Comparison of ENCODE assay signal across 9 cellular contexts in the genomic region with DNA sequence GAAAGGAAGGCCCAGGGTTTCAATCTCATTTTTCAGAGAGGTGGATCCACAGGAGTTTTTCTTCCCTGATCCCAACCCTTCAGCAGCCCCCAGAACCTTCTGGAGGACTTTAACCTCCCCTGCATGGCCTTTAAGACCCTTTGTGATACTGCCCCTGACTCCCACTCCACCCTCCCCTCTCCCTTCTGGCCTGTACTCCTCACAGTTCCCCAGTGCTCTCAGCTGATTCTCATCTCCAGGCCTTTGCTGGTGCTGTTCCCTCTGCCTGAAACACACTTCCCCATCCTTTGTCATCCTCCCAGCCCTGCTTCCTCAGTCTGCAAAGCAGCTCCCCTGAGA. TPM values are rescaled to one million over a fixed set of nuclear protein-coding genes. Genes with fewer than 3 reads are reported as not detected.
DNase-seq lines count a peak whose midpoint lies in the region; ATAC-seq and TF ChIP-seq lines count a peak whose summit lies in the region.
"Had no signal": no experiment of that assay in that cellular context is flagged by ENCODE, and none has a peak within 500 bp of the region (broad histone marks: within the 10 kb centered on the region; RNA-seq: fewer than 3 reads in every experiment).

No MANE protein-coding gene starts in this region.

- no peaks in the 10 kb centered on the region for H4K20me1 ChIP-seq in mammary epithelial cell (ENCODE audit: insufficient read depth, low read length)

- dilution Hi-C loops in mammary epithelial cell (cut with HindIII; ENCODE audit: low sequenced_read_pairs) = no loop called here

- H3K27me3 ChIP-seq in mammary epithelial cell (ENCODE audit: insufficient read depth, low read length) (no peaks in the 10 kb centered on the region), liver (ENCODE audit: control insufficient read depth in 4 of 4, insufficient read depth in 4 of 4, low read length in 3 of 4) (no peaks in the 10 kb centered on the region), skeletal muscle tissue (ENCODE audit: control insufficient read depth in 3 of 3, insufficient read depth in 3 of 3, low read length in 3 of 3) (no peaks in the 10 kb centered on the region)

- ATAC-seq in GM18511 (IDR thresholded peaks at IDR 0.05; ENCODE audit: unreplicated experiment) = no peak

- H3K4me3 ChIP-seq in mammary epithelial cell (replicated peaks in 1 of 3; ENCODE audit: insufficient read depth in 1 of 3, low read depth in 2 of 3, low read length in 3 of 3) (no peak overlapping the region), liver (ENCODE audit: low read depth in 1 of 3, low read length in 3 of 3) (no peak overlapping the region), skeletal muscle tissue (ENCODE audit: low read length in 3 of 3) (no peak overlapping the region)

- H3K27ac ChIP-seq in mammary epithelial cell (ENCODE audit: insufficient read depth, low read depth, low read length) (no peak overlapping the region), liver (ENCODE audit: low read depth in 1 of 2, low read length in 2 of 2) (peak overlapping the region; percentile 49 to 57), skeletal muscle tissue (ENCODE audit: low read depth, low read length) (peak overlapping the region; percentile 68)

- CTCF ChIA-PET in mammary epithelial cell (lab: Charles Lee; ENCODE audit: low non-redundant PET) = no interaction called here

- H3K9ac ChIP-seq in mammary epithelial cell (ENCODE audit: insufficient read depth, low read length) (no peak overlapping the region), liver (ENCODE audit: low read depth in 1 of 2, low read length in 2 of 2) (no peak overlapping the region), skeletal muscle tissue (ENCODE audit: low read depth in 1 of 3, low read length in 3 of 3) (peak overlapping the region in 1 of 3 donors; percentile 68)

- H3K9me3 ChIP-seq in mammary epithelial cell (replicated peaks; ENCODE audit: insufficient read depth, low read length) (no peaks in the 10 kb centered on the region), liver (ENCODE audit: control insufficient read depth in 4 of 4, low read length in 3 of 4) (peaks cover 0 to 3% (median 0%) of the 10 kb centered on the region in 4 donors), skeletal muscle tissue (ENCODE audit: control insufficient read depth in 3 of 3, low read length in 3 of 3) (peaks cover 0 to 5% (median 0%) of the 10 kb centered on the region in 3 donors)

- no peak for TF ChIP-seq RAD21 in liver (IDR thresholded peaks at IDR 0.05)

- TF ChIP-seq CTCF in mammary epithelial cell (conservative IDR thresholded peaks at IDR 0.05 in 1 of 2, IDR thresholded peaks at IDR 0.05 in 1 of 2; ENCODE audit: extremely low read depth in 1 of 2, insufficient read depth in 1 of 2, low read depth in 1 of 2, low read length in 2 of 2) (no peak), liver (IDR thresholded peaks at IDR 0.05; ENCODE audit: low read depth, low read length, missing input control) (no peak)

- no TSS peak for BruUV-seq in mammary epithelial cell (replicated peaks; lab: Mats Ljungman, UMichigan)

- H2AFZ ChIP-seq in mammary epithelial cell (ENCODE audit: low read depth, low read length) = peak overlapping the region; percentile 91

- in situ Hi-C loops in mammary epithelial cell (cut with MboI; ENCODE audit: low sequenced_read_pairs in 2 of 2) = no loop called here

- no peaks in the 10 kb centered on the region for H3K79me2 ChIP-seq in mammary epithelial cell (ENCODE audit: insufficient read depth, low read length)

- DNase-seq in GDM1 (lab: John Stamatoyannopoulos, UW) = peak; percentile 31
- DNase-seq in mammary epithelial cell = no peak
- no peak for DNase-seq in GF-D8 (lab: John Stamatoyannopoulos, UW)
- DNase-seq in iPS-NIHi11 (ENCODE audit: low spot score) = no peak
- DNase-seq in EL = no peak
- DNase-seq: NCI-H748 treated with DMSO at 0.1 percent for 48 hours had no signal

- peak overlapping the region; percentile 40 for H3K4me2 ChIP-seq in mammary epithelial cell (ENCODE audit: insufficient read depth, low read depth, low read length)

- H3K4me1 ChIP-seq in mammary epithelial cell (ENCODE audit: insufficient read depth, low read length) (peaks cover 16% of the 10 kb centered on the region), liver (ENCODE audit: control insufficient read depth in 4 of 4, insufficient read depth in 4 of 4, low read length in 3 of 4) (peaks cover 9 to 30% (median 27%) of the 10 kb centered on the region in 4 donors), skeletal muscle tissue (ENCODE audit: control insufficient read depth in 3 of 3, insufficient read depth in 3 of 3, low read length in 3 of 3) (peaks cover 36 to 54% (median 45%) of the 10 kb centered on the region in 3 donors)

- H3K36me3 ChIP-seq in mammary epithelial cell (ENCODE audit: insufficient read depth, low read length) (no peaks in the 10 kb centered on the region), liver (ENCODE audit: control insufficient read depth in 4 of 4, insufficient read depth in 3 of 4, low read depth in 1 of 4, low read length in 3 of 4) (no peaks in the 10 kb centered on the region), skeletal muscle tissue (ENCODE audit: control insufficient read depth in 3 of 3, insufficient read depth in 3 of 3, low read length in 3 of 3) (peaks cover 0 to 3% (median 0%) of the 10 kb centered on the region in 3 donors)

- intact Hi-C loops in mammary epithelial cell (cut with micrococcal nuclease) = no loop called here

TF ChIP-seq in liver, 16 proteins besides CTCF, POLR2A, EP300 and RAD21:
- TF ChIP-seq FOXA2 (IDR thresholded peaks at IDR 0.05) (no peak), JUND (IDR thresholded peaks at IDR 0.05) (no peak), GABPA (IDR thresholded peaks at IDR 0.05 in 1 of 2, conservative IDR thresholded peaks at IDR 0.05 in 1 of 2) (no peak), SP1 (IDR thresholded peaks at IDR 0.05) (no peak), TAF1 (conservative IDR thresholded peaks at IDR 0.05) (no peak), YY1 (IDR thresholded peaks at IDR 0.05) (no peak), HNF4A (conservative IDR thresholded peaks at IDR 0.05) (no peak), NR2F2 (IDR thresholded peaks at IDR 0.05) (no peak), EGR1 (IDR thresholded peaks at IDR 0.05; ENCODE audit: low read depth in 2 of 2) (no peak), RXRA (IDR thresholded peaks at IDR 0.05) (no peak)
- TF ChIP-seq, protein P1, sequence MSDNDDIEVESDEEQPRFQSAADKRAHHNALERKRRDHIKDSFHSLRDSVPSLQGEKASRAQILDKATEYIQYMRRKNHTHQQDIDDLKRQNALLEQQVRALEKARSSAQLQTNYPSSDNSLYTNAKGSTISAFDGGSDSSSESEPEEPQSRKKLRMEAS (IDR thresholded peaks at IDR 0.05) = no peak
- TF ChIP-seq, protein P2, sequence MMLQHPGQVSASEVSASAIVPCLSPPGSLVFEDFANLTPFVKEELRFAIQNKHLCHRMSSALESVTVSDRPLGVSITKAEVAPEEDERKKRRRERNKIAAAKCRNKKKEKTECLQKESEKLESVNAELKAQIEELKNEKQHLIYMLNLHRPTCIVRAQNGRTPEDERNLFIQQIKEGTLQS (IDR thresholded peaks at IDR 0.05) = no peak
- TF ChIP-seq, protein P3, sequence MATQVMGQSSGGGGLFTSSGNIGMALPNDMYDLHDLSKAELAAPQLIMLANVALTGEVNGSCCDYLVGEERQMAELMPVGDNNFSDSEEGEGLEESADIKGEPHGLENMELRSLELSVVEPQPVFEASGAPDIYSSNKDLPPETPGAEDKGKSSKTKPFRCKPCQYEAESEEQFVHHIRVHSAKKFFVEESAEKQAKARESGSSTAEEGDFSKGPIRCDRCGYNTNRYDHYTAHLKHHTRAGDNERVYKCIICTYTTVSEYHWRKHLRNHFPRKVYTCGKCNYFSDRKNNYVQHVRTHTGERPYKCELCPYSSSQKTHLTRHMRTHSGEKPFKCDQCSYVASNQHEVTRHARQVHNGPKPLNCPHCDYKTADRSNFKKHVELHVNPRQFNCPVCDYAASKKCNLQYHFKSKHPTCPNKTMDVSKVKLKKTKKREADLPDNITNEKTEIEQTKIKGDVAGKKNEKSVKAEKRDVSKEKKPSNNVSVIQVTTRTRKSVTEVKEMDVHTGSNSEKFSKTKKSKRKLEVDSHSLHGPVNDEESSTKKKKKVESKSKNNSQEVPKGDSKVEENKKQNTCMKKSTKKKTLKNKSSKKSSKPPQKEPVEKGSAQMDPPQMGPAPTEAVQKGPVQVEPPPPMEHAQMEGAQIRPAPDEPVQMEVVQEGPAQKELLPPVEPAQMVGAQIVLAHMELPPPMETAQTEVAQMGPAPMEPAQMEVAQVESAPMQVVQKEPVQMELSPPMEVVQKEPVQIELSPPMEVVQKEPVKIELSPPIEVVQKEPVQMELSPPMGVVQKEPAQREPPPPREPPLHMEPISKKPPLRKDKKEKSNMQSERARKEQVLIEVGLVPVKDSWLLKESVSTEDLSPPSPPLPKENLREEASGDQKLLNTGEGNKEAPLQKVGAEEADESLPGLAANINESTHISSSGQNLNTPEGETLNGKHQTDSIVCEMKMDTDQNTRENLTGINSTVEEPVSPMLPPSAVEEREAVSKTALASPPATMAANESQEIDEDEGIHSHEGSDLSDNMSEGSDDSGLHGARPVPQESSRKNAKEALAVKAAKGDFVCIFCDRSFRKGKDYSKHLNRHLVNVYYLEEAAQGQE (IDR thresholded peaks at IDR 0.05) = no peak

RNA-seq across cellular contexts. Expression of a gene that starts 18.5 kb away (rescaled TPM):
- total RNA-seq in mammary epithelial cell (1 to 10 TPM in 1 of 2 donors, under 1 TPM in 1; 0.50 to 2.9 TPM), liver (10 to 100 TPM in 1 of 2 donors, 1 to 10 TPM in 1; 4.8 to 10.0 TPM), skeletal muscle tissue (23.0 TPM)
- polyA plus RNA-seq in mammary epithelial cell (1.5 TPM), liver (1 to 10 TPM; 1.5 to 6.3 TPM)
- 0.36 TPM for polyA minus RNA-seq in mammary epithelial cell
